Comparison of ENCODE assay signal across 15 cellular contexts in genomic region chr21:43697758-43698643, GRCh38. TPM values are rescaled to one million over a fixed set of nuclear protein-coding genes. Genes with fewer than 3 reads are reported as not detected.
A peak's percentile ranks its signal among the peaks of the same experiment; 100 is the strongest.
DNase-seq lines count a peak whose midpoint lies in the region; ATAC-seq and TF ChIP-seq lines count a peak whose summit lies in the region.
"Had no signal": no experiment of that assay in that cellular context is flagged by ENCODE, and none has a peak within 500 bp of the region (broad histone marks: within the 10 kb centered on the region; RNA-seq: fewer than 3 reads in every experiment).

No MANE protein-coding gene starts in this region.

- ATAC-seq in activated naive CD8-positive, alpha-beta T cell treated with anti-CD3 and anti-CD28 coated beads, Interleukin-2, amount 10 ng/mL, durations not matched to agents 7 days and 5 days (ENCODE audit: low read depth), result peak; percentile 51
- ATAC-seq in activated naive CD8-positive, alpha-beta T cell treated with anti-CD3 and anti-CD28 coated beads, Interleukin-2, amount 50 U/mL, for 24 hours, result no peak
- peak; percentile 21 for ATAC-seq in T-helper 17 cell
- no peak for ATAC-seq in HG02588 (IDR thresholded peaks at IDR 0.05; ENCODE audit: unreplicated experiment)
- no peak for ATAC-seq in natural killer cell
- ATAC-seq: heart left ventricle; stimulated activated naive CD8-positive, alpha-beta T cell treated with anti-CD3 and anti-CD28 coated beads, Interleukin-15, Interleukin-2, amounts not matched to agents 100 U/mL and 50 U/mL, for 24 hours had no signal

- H3K36me3 Mint-ChIP-seq in activated naive CD8-positive, alpha-beta T cell treated with anti-CD3 and anti-CD28 coated beads, Interleukin-2, amount 10 ng/mL, durations not matched to agents 7 days and 5 days, result peaks cover 19% of the 10 kb centered on the region
- H3K36me3 Mint-ChIP-seq in activated naive CD8-positive, alpha-beta T cell treated with anti-CD3 and anti-CD28 coated beads, Interleukin-2, amount 50 U/mL, for 24 hours (ENCODE audit: low read depth), result peaks cover 46% of the 10 kb centered on the region
- H3K36me3 Mint-ChIP-seq in T-helper 17 cell (ENCODE audit: low read depth) (peaks cover 7% of the 10 kb centered on the region), HFFc6 (ENCODE audit: low read depth) (peaks cover 30% of the 10 kb centered on the region), natural killer cell (no peaks in the 10 kb centered on the region)

- H3K27ac ChIP-seq in spleen, result no peak overlapping the region
- H3K27ac ChIP-seq: heart left ventricle, SJCRH30, upper lobe of left lung had no signal

- H3K4me1 Mint-ChIP-seq in activated naive CD8-positive, alpha-beta T cell treated with anti-CD3 and anti-CD28 coated beads, Interleukin-2, amount 10 ng/mL, durations not matched to agents 7 days and 5 days, result peaks cover 9% of the 10 kb centered on the region
- H3K4me1 Mint-ChIP-seq in activated naive CD8-positive, alpha-beta T cell treated with anti-CD3 and anti-CD28 coated beads, Interleukin-2, amount 50 U/mL, for 24 hours, result peaks cover 7% of the 10 kb centered on the region
- peaks cover 4% of the 10 kb centered on the region for H3K4me1 Mint-ChIP-seq in T-helper 17 cell
- peaks cover under 1% of the 10 kb centered on the region; the same call in 1 of the 2 replicates for H3K4me1 Mint-ChIP-seq in HFFc6 (ENCODE audit: low read depth)
- H3K4me1 Mint-ChIP-seq in natural killer cell, result peaks cover 4 to 5% of the 10 kb centered on the region in 2 donors

- no peaks in the 10 kb centered on the region for H3K27me3 Mint-ChIP-seq in activated naive CD8-positive, alpha-beta T cell treated with anti-CD3 and anti-CD28 coated beads, Interleukin-2, amount 10 ng/mL, durations not matched to agents 7 days and 5 days
- H3K27me3 Mint-ChIP-seq in activated naive CD8-positive, alpha-beta T cell treated with anti-CD3 and anti-CD28 coated beads, Interleukin-2, amount 50 U/mL, for 24 hours, result peaks cover 3% of the 10 kb centered on the region
- H3K27me3 Mint-ChIP-seq in T-helper 17 cell (no peaks in the 10 kb centered on the region), HFFc6 (ENCODE audit: insufficient read depth) (peaks cover 2% of the 10 kb centered on the region), natural killer cell (ENCODE audit: low read depth in 2 of 2) (no peaks in the 10 kb centered on the region)

- peaks cover 0 to 45% (median 28%) of the 10 kb centered on the region in 6 donors for H3K36me3 ChIP-seq in spleen

- H3K9me3 Mint-ChIP-seq in activated naive CD8-positive, alpha-beta T cell treated with anti-CD3 and anti-CD28 coated beads, Interleukin-2, amount 10 ng/mL, durations not matched to agents 7 days and 5 days, result no peaks in the 10 kb centered on the region
- H3K9me3 Mint-ChIP-seq in activated naive CD8-positive, alpha-beta T cell treated with anti-CD3 and anti-CD28 coated beads, Interleukin-2, amount 50 U/mL, for 24 hours, result no peaks in the 10 kb centered on the region
- H3K9me3 Mint-ChIP-seq in HFFc6 (no peaks in the 10 kb centered on the region), natural killer cell (no peaks in the 10 kb centered on the region)

- POLR2A ChIA-PET in activated naive CD8-positive, alpha-beta T cell treated with anti-CD3 and anti-CD28 coated beads, Interleukin-2, amount 10 ng/mL, durations not matched to agents 7 days and 5 days (lab: Charles Lee), result no interaction called here

- peak overlapping the region; percentile 75 for H3K27ac Mint-ChIP-seq in activated naive CD8-positive, alpha-beta T cell treated with anti-CD3 and anti-CD28 coated beads, Interleukin-2, amount 10 ng/mL, durations not matched to agents 7 days and 5 days
- H3K27ac Mint-ChIP-seq in activated naive CD8-positive, alpha-beta T cell treated with anti-CD3 and anti-CD28 coated beads, Interleukin-2, amount 50 U/mL, for 24 hours, result no peak overlapping the region
- H3K27ac Mint-ChIP-seq in T-helper 17 cell (peak overlapping the region; percentile 34), HFFc6 (no peak overlapping the region), natural killer cell (no peak overlapping the region)

- H3K4me3 ChIP-seq in fibroblast of pulmonary artery (replicated peaks; ENCODE audit: low read depth, low read length) (no peak overlapping the region), spleen (no peak overlapping the region)
- H3K4me3 ChIP-seq: heart left ventricle, SJCRH30, upper lobe of left lung had no signal

- TF ChIP-seq CTCF in fibroblast of pulmonary artery (IDR thresholded peaks at IDR 0.05; ENCODE audit: low read length, missing control alignments), result no peak
- TF ChIP-seq CTCF in spleen (IDR thresholded peaks at IDR 0.05 in 8 of 11, conservative IDR thresholded peaks at IDR 0.05 in 3 of 11), result no peak
- TF ChIP-seq CTCF in HFFc6 (IDR thresholded peaks at IDR 0.05), result no peak
- no peak for TF ChIP-seq CTCF in natural killer cell (IDR thresholded peaks at IDR 0.05)

- peaks cover 7 to 25% (median 12%) of the 10 kb centered on the region in 6 donors for H3K4me1 ChIP-seq in spleen

- intact Hi-C loops in spleen (cut with DNase I; ENCODE audit: low total_unique reads), result no loop called here
- intact Hi-C loops in natural killer cell (cut with micrococcal nuclease), result no loop called here

- H3K27me3 ChIP-seq in spleen (replicated peaks in 1 of 7), result peaks cover 0 to 7% (median 0%) of the 10 kb centered on the region in 7 donors
- H3K27me3 ChIP-seq: heart left ventricle, SJCRH30, upper lobe of left lung had no signal

- TF ChIP-seq POLR2A in spleen (IDR thresholded peaks at IDR 0.05), result no peak

- no peak overlapping the region for H3K4me3 Mint-ChIP-seq in activated naive CD8-positive, alpha-beta T cell treated with anti-CD3 and anti-CD28 coated beads, Interleukin-2, amount 10 ng/mL, durations not matched to agents 7 days and 5 days
- H3K4me3 Mint-ChIP-seq in activated naive CD8-positive, alpha-beta T cell treated with anti-CD3 and anti-CD28 coated beads, Interleukin-2, amount 50 U/mL, for 24 hours, result no peak overlapping the region
- H3K4me3 Mint-ChIP-seq in T-helper 17 cell (no peak overlapping the region), HFFc6 (no peak overlapping the region), natural killer cell (no peak overlapping the region)

- H3K9me3 ChIP-seq in T-helper 17 cell (ENCODE audit: control insufficient read depth, low read length, poor library complexity, severe bottlenecking) (no peaks in the 10 kb centered on the region), spleen (no peaks in the 10 kb centered on the region)
- H3K9me3 ChIP-seq: heart left ventricle, SJCRH30, upper lobe of left lung had no signal

- WGBS in spleen, 5 donors, result 87 to 94% (median 91%) methylated on average over 10 to 11 of the region's 11 CpGs

- no peak for DNase-seq in activated naive CD8-positive, alpha-beta T cell treated with anti-CD3 and anti-CD28 coated beads, Interleukin-2, amount 10 ng/mL, durations not matched to agents 7 days and 5 days
- no peak for DNase-seq in activated naive CD8-positive, alpha-beta T cell treated with anti-CD3 and anti-CD28 coated beads, Interleukin-2, amount 50 U/mL, for 24 hours
- DNase-seq in T-helper 17 cell, result no peak
- peak; percentile 34 for DNase-seq in fibroblast of pulmonary artery (ENCODE audit: low read depth)
- peak; percentile 35 for DNase-seq in spleen
- no peak for DNase-seq in HFFc6
- no peak for DNase-seq in natural killer cell
- DNase-seq: heart left ventricle; kidney glomerular epithelial cell; NCI-H1105 treated with DMSO at 0.1 percent for 48 hours; SJCRH30; stimulated activated naive CD8-positive, alpha-beta T cell treated with anti-CD3 and anti-CD28 coated beads, Interleukin-15, Interleukin-2, amounts not matched to agents 100 U/mL and 50 U/mL, for 24 hours; upper lobe of left lung had no signal

RNA-seq across cellular contexts. Expression of gene PDXK, which starts 20.9 kb away (rescaled TPM):
- total RNA-seq in activated naive CD8-positive, alpha-beta T cell treated with anti-CD3 and anti-CD28 coated beads, Interleukin-2, amount 10 ng/mL, durations not matched to agents 7 days and 5 days, result 100 to 1,000 TPM in 1 of 2 experiments, 10 to 100 TPM in 1; 96.9 to 101 TPM
- 100 to 1,000 TPM in 1 of 2 donors, 10 to 100 TPM in 1; 93.1 to 106 TPM for total RNA-seq in T-helper 17 cell
- total RNA-seq in spleen, result 10 to 100 TPM; 41.1 to 82.9 (median 58.7) TPM
- polyA plus RNA-seq in spleen, result 10 to 100 TPM; 17.9 to 39.0 (median 24.7) TPM
- 100 to 1,000 TPM; 154 to 160 (median 157) TPM for total RNA-seq in HFFc6 (2021; fragmentation: NEBNext Ultra II Directional; extraction: Animal tissue kit (Norgen Biotek cat#: 25700))
- total RNA-seq in natural killer cell, result 10 to 100 TPM; 73.8 to 77.0 (median 74.6) TPM

RNA-seq across cellular contexts. Expression of gene RRP1B, which starts 38.6 kb away (rescaled TPM):
- 10 to 100 TPM; 44.2 to 46.6 TPM for total RNA-seq in activated naive CD8-positive, alpha-beta T cell treated with anti-CD3 and anti-CD28 coated beads, Interleukin-2, amount 10 ng/mL, durations not matched to agents 7 days and 5 days
- total RNA-seq in T-helper 17 cell, result 10 to 100 TPM; 30.3 to 30.6 TPM
- total RNA-seq in spleen, result 10 to 100 TPM; 25.3 to 28.9 (median 25.7) TPM
- polyA plus RNA-seq in spleen, result 10 to 100 TPM in 2 of 3 donors, 1 to 10 TPM in 1; 7.9 to 11.6 (median 10.1) TPM
- 10 to 100 TPM; 26.9 to 34.4 (median 27.6) TPM for total RNA-seq in HFFc6 (2021; fragmentation: NEBNext Ultra II Directional; extraction: Animal tissue kit (Norgen Biotek cat#: 25700))
- total RNA-seq in natural killer cell, result 10 to 100 TPM; 18.1 to 28.4 (median 25.0) TPM

RNA-seq across cellular contexts. Expression of gene HSF2BP, which starts 38.7 kb away (rescaled TPM):
- total RNA-seq in activated naive CD8-positive, alpha-beta T cell treated with anti-CD3 and anti-CD28 coated beads, Interleukin-2, amount 10 ng/mL, durations not matched to agents 7 days and 5 days, result under 1 TPM; 0.31 to 0.64 TPM
- total RNA-seq in T-helper 17 cell, result under 1 TPM; 0.20 to 0.37 TPM
- total RNA-seq in spleen, result 1 to 10 TPM in 2 of 7 donors, under 1 TPM in 3, not detected in 2; 0.19 to 1.9 (median 0.58) TPM
- polyA plus RNA-seq in spleen, result under 1 TPM; 0.13 to 0.35 (median 0.19) TPM
- under 1 TPM; 0.33 to 0.90 (median 0.59) TPM for total RNA-seq in HFFc6 (2021; fragmentation: NEBNext Ultra II Directional; extraction: Animal tissue kit (Norgen Biotek cat#: 25700))
- total RNA-seq in natural killer cell, result under 1 TPM in 2 of 3 donors, not detected in 1; 0.33 to 0.39 TPM
- total RNA-seq: cardiac septum had no signal

Comparison
In these comparisons a context has a peak if more than half of its experiments do, and no peak if none do; other contexts are left out.
1. ATAC-seq: peak in activated naive CD8-positive, alpha-beta T cell treated with anti-CD3 and anti-CD28 coated beads, Interleukin-2, amount 10 ng/mL, durations not matched to agents 7 days and 5 days (single experiment) and T-helper 17 cell (single experiment); none in activated naive CD8-positive, alpha-beta T cell treated with anti-CD3 and anti-CD28 coated beads, Interleukin-2, amount 50 U/mL, for 24 hours (single experiment), HG02588 (single experiment) and natural killer cell (0 of 3).
2. H3K27ac Mint-ChIP-seq: peak in activated naive CD8-positive, alpha-beta T cell treated with anti-CD3 and anti-CD28 coated beads, Interleukin-2, amount 10 ng/mL, durations not matched to agents 7 days and 5 days (single experiment) and T-helper 17 cell (single experiment); none in activated naive CD8-positive, alpha-beta T cell treated with anti-CD3 and anti-CD28 coated beads, Interleukin-2, amount 50 U/mL, for 24 hours (single experiment), HFFc6 (single experiment) and natural killer cell (0 of 2).
3. DNase-seq: peak in fibroblast of pulmonary artery (single experiment) and spleen (single experiment); none in activated naive CD8-positive, alpha-beta T cell treated with anti-CD3 and anti-CD28 coated beads, Interleukin-2, amount 10 ng/mL, durations not matched to agents 7 days and 5 days (single experiment), activated naive CD8-positive, alpha-beta T cell treated with anti-CD3 and anti-CD28 coated beads, Interleukin-2, amount 50 U/mL, for 24 hours (single experiment), T-helper 17 cell (0 of 3), HFFc6 (single experiment) and natural killer cell (single experiment).